2 cellular contexts compared by ENCODE assay signal in the genomic region with DNA sequence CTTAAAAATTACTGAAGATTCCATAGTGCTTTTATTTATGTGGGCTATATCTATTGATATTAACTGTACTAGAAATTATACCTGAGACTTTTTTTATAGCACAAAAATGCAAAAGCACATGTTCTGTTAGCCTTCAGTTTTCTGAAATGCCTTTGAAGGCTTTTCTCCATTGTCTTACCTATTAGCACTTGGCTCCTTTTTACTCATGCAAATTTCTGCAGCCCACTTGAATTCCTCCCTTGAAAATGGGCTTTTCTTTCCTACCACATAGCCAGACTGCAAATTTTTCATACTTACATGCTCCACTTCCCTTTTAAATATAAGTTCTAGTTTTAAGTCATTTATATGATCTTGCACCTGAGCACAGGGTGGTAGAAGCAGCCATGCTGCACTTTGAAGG.
A peak's percentile ranks its signal among the peaks of the same experiment; 100 is the strongest.
TF ChIP-seq lines count a peak whose summit lies in the region.

No MANE protein-coding gene starts in this region.

TF ChIP-seq in GM12891, 5 proteins besides CTCF, POLR2A, EP300 and RAD21 (continued from another document):
- 0 out of 2 replicates have a peak, but pooled peaks have one; percentile 8 for TF ChIP-seq SPI1 (IDR thresholded peaks at IDR 0.05; ENCODE audit: low read depth, low read length)
TF ChIP-seq in GM12891: peak in this region for 1.

TF ChIP-seq in H1, 55 proteins besides CTCF, POLR2A, EP300 and RAD21 (continued from another document):
- TF ChIP-seq, protein P1, sequence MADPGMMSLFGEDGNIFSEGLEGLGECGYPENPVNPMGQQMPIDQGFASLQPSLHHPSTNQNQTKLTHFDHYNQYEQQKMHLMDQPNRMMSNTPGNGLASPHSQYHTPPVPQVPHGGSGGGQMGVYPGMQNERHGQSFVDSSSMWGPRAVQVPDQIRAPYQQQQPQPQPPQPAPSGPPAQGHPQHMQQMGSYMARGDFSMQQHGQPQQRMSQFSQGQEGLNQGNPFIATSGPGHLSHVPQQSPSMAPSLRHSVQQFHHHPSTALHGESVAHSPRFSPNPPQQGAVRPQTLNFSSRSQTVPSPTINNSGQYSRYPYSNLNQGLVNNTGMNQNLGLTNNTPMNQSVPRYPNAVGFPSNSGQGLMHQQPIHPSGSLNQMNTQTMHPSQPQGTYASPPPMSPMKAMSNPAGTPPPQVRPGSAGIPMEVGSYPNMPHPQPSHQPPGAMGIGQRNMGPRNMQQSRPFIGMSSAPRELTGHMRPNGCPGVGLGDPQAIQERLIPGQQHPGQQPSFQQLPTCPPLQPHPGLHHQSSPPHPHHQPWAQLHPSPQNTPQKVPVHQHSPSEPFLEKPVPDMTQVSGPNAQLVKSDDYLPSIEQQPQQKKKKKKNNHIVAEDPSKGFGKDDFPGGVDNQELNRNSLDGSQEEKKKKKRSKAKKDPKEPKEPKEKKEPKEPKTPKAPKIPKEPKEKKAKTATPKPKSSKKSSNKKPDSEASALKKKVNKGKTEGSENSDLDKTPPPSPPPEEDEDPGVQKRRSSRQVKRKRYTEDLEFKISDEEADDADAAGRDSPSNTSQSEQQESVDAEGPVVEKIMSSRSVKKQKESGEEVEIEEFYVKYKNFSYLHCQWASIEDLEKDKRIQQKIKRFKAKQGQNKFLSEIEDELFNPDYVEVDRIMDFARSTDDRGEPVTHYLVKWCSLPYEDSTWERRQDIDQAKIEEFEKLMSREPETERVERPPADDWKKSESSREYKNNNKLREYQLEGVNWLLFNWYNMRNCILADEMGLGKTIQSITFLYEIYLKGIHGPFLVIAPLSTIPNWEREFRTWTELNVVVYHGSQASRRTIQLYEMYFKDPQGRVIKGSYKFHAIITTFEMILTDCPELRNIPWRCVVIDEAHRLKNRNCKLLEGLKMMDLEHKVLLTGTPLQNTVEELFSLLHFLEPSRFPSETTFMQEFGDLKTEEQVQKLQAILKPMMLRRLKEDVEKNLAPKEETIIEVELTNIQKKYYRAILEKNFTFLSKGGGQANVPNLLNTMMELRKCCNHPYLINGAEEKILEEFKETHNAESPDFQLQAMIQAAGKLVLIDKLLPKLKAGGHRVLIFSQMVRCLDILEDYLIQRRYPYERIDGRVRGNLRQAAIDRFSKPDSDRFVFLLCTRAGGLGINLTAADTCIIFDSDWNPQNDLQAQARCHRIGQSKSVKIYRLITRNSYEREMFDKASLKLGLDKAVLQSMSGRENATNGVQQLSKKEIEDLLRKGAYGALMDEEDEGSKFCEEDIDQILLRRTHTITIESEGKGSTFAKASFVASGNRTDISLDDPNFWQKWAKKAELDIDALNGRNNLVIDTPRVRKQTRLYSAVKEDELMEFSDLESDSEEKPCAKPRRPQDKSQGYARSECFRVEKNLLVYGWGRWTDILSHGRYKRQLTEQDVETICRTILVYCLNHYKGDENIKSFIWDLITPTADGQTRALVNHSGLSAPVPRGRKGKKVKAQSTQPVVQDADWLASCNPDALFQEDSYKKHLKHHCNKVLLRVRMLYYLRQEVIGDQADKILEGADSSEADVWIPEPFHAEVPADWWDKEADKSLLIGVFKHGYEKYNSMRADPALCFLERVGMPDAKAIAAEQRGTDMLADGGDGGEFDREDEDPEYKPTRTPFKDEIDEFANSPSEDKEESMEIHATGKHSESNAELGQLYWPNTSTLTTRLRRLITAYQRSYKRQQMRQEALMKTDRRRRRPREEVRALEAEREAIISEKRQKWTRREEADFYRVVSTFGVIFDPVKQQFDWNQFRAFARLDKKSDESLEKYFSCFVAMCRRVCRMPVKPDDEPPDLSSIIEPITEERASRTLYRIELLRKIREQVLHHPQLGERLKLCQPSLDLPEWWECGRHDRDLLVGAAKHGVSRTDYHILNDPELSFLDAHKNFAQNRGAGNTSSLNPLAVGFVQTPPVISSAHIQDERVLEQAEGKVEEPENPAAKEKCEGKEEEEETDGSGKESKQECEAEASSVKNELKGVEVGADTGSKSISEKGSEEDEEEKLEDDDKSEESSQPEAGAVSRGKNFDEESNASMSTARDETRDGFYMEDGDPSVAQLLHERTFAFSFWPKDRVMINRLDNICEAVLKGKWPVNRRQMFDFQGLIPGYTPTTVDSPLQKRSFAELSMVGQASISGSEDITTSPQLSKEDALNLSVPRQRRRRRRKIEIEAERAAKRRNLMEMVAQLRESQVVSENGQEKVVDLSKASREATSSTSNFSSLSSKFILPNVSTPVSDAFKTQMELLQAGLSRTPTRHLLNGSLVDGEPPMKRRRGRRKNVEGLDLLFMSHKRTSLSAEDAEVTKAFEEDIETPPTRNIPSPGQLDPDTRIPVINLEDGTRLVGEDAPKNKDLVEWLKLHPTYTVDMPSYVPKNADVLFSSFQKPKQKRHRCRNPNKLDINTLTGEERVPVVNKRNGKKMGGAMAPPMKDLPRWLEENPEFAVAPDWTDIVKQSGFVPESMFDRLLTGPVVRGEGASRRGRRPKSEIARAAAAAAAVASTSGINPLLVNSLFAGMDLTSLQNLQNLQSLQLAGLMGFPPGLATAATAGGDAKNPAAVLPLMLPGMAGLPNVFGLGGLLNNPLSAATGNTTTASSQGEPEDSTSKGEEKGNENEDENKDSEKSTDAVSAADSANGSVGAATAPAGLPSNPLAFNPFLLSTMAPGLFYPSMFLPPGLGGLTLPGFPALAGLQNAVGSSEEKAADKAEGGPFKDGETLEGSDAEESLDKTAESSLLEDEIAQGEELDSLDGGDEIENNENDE (IDR thresholded peaks at IDR 0.05; ENCODE audit: insufficient replicate concordance, low read length), result no peak
- no peak for TF ChIP-seq CBX8 (IDR thresholded peaks at IDR 0.05; ENCODE audit: borderline replicate concordance, low read depth, low read length)
- TF ChIP-seq, protein P2, sequence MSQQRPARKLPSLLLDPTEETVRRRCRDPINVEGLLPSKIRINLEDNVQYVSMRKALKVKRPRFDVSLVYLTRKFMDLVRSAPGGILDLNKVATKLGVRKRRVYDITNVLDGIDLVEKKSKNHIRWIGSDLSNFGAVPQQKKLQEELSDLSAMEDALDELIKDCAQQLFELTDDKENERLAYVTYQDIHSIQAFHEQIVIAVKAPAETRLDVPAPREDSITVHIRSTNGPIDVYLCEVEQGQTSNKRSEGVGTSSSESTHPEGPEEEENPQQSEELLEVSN (IDR thresholded peaks at IDR 0.05), result no peak
- TF ChIP-seq BACH1 (IDR thresholded peaks at IDR 0.05; ENCODE audit: low read length), result no peak
- no peak for TF ChIP-seq FOSL1 (IDR thresholded peaks at IDR 0.05; ENCODE audit: insufficient read depth, low read depth, low read length)
- TF ChIP-seq NRF1 (IDR thresholded peaks at IDR 0.05; ENCODE audit: low read depth, low read length), result no peak
- no peak for TF ChIP-seq SIX5 (IDR thresholded peaks at IDR 0.05; ENCODE audit: low read depth, low read length)
- no peak for TF ChIP-seq POLR2AphosphoS5 (IDR thresholded peaks at IDR 0.05; ENCODE audit: low read depth, low read length)
- no peak for TF ChIP-seq HDAC2 (IDR thresholded peaks at IDR 0.05; ENCODE audit: borderline replicate concordance in 1 of 2, low read depth in 2 of 2, low read length in 2 of 2)
- TF ChIP-seq KDM4A (IDR thresholded peaks at IDR 0.05; ENCODE audit: low read depth, low read length, severe bottlenecking), result no peak
- TF ChIP-seq GABPA (IDR thresholded peaks at IDR 0.05; ENCODE audit: borderline replicate concordance, insufficient read depth, low read length), result no peak
- no peak for TF ChIP-seq SP1 (IDR thresholded peaks at IDR 0.05; ENCODE audit: low read depth, low read length)
- TF ChIP-seq RNF2 (IDR thresholded peaks at IDR 0.05; ENCODE audit: borderline replicate concordance, low read depth, low read length, missing control alignments, poor library complexity, severe bottlenecking), result no peak
- TF ChIP-seq NANOG (IDR thresholded peaks at IDR 0.05; ENCODE audit: insufficient read depth, low read depth, low read length, poor library complexity, severe bottlenecking), result no peak
- no peak for TF ChIP-seq JUND (IDR thresholded peaks at IDR 0.05; ENCODE audit: low read length)
- TF ChIP-seq CHD2 (IDR thresholded peaks at IDR 0.05; ENCODE audit: low read length), result no peak
